1 cellular context compared by ENCODE assay signal in the genomic region with DNA sequence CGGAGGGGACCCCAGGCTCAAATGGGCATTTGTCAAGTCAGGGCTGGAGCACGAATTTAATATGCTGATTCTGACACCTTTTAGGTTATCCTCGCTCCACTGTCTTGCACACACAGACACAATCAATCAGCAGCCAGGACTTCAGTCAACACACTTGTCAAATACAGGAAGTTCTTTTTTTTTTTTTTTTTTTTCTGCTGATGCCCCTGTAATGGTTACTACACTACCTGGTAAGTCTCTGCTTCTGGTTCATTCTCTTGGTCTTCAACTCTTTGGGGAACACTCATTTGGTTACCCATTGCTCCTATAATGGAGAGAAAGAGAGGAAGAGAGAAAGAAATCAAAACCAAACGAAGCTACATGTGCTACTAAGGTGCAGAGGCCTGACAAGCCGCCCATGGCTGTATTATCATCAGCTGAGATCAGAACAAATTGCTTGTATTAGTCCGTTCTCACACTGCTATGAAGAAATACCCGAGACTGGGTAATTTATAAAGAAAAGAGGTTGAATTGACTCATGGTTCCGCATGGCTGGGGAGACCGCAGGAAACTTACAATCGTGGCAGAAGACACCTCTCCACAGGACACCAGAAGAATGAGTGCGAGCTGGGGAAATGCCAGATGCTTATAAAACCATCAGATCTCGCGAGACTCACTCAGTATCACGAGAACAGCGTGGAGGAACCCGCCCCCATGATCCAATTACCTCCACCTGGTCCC.
TF ChIP-seq lines count a peak whose summit lies in the region.

No MANE protein-coding gene starts in this region.

TF ChIP-seq in H1, 55 proteins besides CTCF, POLR2A, EP300 and RAD21 (continued from another document):
- TF ChIP-seq ATF2 (IDR thresholded peaks at IDR 0.05; ENCODE audit: low read length) (no peak), CHD2 (IDR thresholded peaks at IDR 0.05; ENCODE audit: low read length) (peak; percentile 80), BRCA1 (IDR thresholded peaks at IDR 0.05; ENCODE audit: low read depth, low read length) (peak; percentile 54; the same call in 1 of the 2 replicates)
